Comparison of ENCODE assay signal across 22 cellular contexts in genomic region chr20:41079066-41079465, GRCh38. TPM values are rescaled to one million over a fixed set of nuclear protein-coding genes. Genes with fewer than 3 reads are reported as not detected.
A peak's percentile ranks its signal among the peaks of the same experiment; 100 is the strongest.
DNase-seq lines count a peak whose midpoint lies in the region; ATAC-seq and TF ChIP-seq lines count a peak whose summit lies in the region.
"Had no signal": no experiment of that assay in that cellular context is flagged by ENCODE, and none has a peak within 500 bp of the region (broad histone marks: within the 10 kb centered on the region; RNA-seq: fewer than 3 reads in every experiment).

No MANE protein-coding gene starts in this region.

- no peaks in the 10 kb centered on the region for H3K27me3 Mint-ChIP-seq in activated T-cell treated with anti-CD3 and anti-CD28 coated beads, Interleukin-2, amount 50 U/mL, for 24 hours
- no peaks in the 10 kb centered on the region for H3K27me3 Mint-ChIP-seq in activated T-helper 17 cell treated with anti-CD3 and anti-CD28 coated beads, Interleukin-2, amount 50 U/mL, for 72 hours
- no peaks in the 10 kb centered on the region for H3K27me3 Mint-ChIP-seq in neural progenitor cell (ENCODE audit: insufficient read depth, low read depth)
- H3K27me3 Mint-ChIP-seq: central memory CD8-positive, alpha-beta T cell had no signal

- H3K9me3 ChIP-seq in HCT116 (ENCODE audit: control insufficient read depth in 1 of 2, insufficient read depth in 1 of 2, low read depth in 1 of 2, low read length in 2 of 2) (no peaks in the 10 kb centered on the region), neural progenitor cell (ENCODE audit: low read depth) (no peaks in the 10 kb centered on the region)
- H3K9me3 ChIP-seq: SJSA1 had no signal

- CTCF ChIA-PET in HCT116 (lab: Charles Lee): interaction anchor here (0.8 to 2.2 kb wide), 3 partner anchors 10 to 88 kb away, joined by 3 to 17 read pairs (median 7); no protein-coding TSS in a partner anchor

- H2AFZ ChIP-seq in HCT116 (ENCODE audit: low read depth, low read length, poor library complexity, severe bottlenecking) (no peak overlapping the region), neural progenitor cell (replicated peaks) (no peak overlapping the region)

- no peaks in the 10 kb centered on the region for H3K9me3 Mint-ChIP-seq in activated T-cell treated with anti-CD3 and anti-CD28 coated beads, Interleukin-2, amount 50 U/mL, for 24 hours
- H3K9me3 Mint-ChIP-seq in activated T-helper 17 cell treated with anti-CD3 and anti-CD28 coated beads, Interleukin-2, amount 50 U/mL, for 72 hours: no peaks in the 10 kb centered on the region
- no peaks in the 10 kb centered on the region for H3K9me3 Mint-ChIP-seq in neural progenitor cell
- H3K9me3 Mint-ChIP-seq: central memory CD8-positive, alpha-beta T cell had no signal

- TF ChIP-seq RAD21 in HCT116 (IDR thresholded peaks at IDR 0.05; ENCODE audit: low read depth): no peak

- H4K20me1 ChIP-seq in HCT116 (ENCODE audit: insufficient read depth): peaks cover 11% of the 10 kb centered on the region; the same call in 1 of the 2 replicates
- H4K20me1 ChIP-seq in neural progenitor cell (ENCODE audit: low read depth): peaks cover 37% of the 10 kb centered on the region

- H3K36me3 ChIP-seq in HCT116 (ENCODE audit: control insufficient read depth in 1 of 2, insufficient read depth in 2 of 2, low read length in 2 of 2) (peaks cover 56 to 69% of the 10 kb centered on the region in 2 experiments), neural progenitor cell (peaks cover 46% of the 10 kb centered on the region)

- POLR2A ChIA-PET in HCT116 (lab: Charles Lee): no interaction called here

- no peak for TF ChIP-seq CTCF in HCT116 (IDR thresholded peaks at IDR 0.05 in 2 of 3, conservative IDR thresholded peaks at IDR 0.05 in 1 of 3; ENCODE audit: borderline replicate concordance in 1 of 3, insufficient read depth in 1 of 3, low read depth in 2 of 3, low read length in 2 of 3)
- TF ChIP-seq CTCF in neural progenitor cell (IDR thresholded peaks at IDR 0.05): no peak

- H3K4me1 ChIP-seq in HCT116 (ENCODE audit: control insufficient read depth in 1 of 2, insufficient read depth in 2 of 2, low read length in 2 of 2) (peaks cover 0 to 1% of the 10 kb centered on the region in 2 experiments; a peak in 1 of 4 replicates), neural progenitor cell (peaks cover 28% of the 10 kb centered on the region)

- no peak overlapping the region for H3K9ac ChIP-seq in HCT116 (ENCODE audit: low read length)
- H3K9ac ChIP-seq in neural progenitor cell: no peak overlapping the region

- H3K4me3 Mint-ChIP-seq in activated T-cell treated with anti-CD3 and anti-CD28 coated beads, Interleukin-2, amount 50 U/mL, for 24 hours: no peak overlapping the region
- H3K4me3 Mint-ChIP-seq in activated T-helper 17 cell treated with anti-CD3 and anti-CD28 coated beads, Interleukin-2, amount 50 U/mL, for 72 hours: no peak overlapping the region
- no peak overlapping the region for H3K4me3 Mint-ChIP-seq in neural progenitor cell
- H3K4me3 Mint-ChIP-seq: central memory CD8-positive, alpha-beta T cell had no signal

- H3K4me1 Mint-ChIP-seq in activated T-cell treated with anti-CD3 and anti-CD28 coated beads, Interleukin-2, amount 50 U/mL, for 24 hours (ENCODE audit: low read depth): peaks cover 67% of the 10 kb centered on the region
- peaks cover 43% of the 10 kb centered on the region for H3K4me1 Mint-ChIP-seq in activated T-helper 17 cell treated with anti-CD3 and anti-CD28 coated beads, Interleukin-2, amount 50 U/mL, for 72 hours
- H3K4me1 Mint-ChIP-seq in neural progenitor cell: peaks cover 8% of the 10 kb centered on the region

- H3F3A ChIP-seq in neural progenitor cell (ENCODE audit: low read depth): peaks cover 29% of the 10 kb centered on the region

- H3K4me2 ChIP-seq in HCT116 (ENCODE audit: low read length) (no peak overlapping the region), neural progenitor cell (peak overlapping the region; percentile 24)

- RAD21 ChIA-PET in HCT116 (lab: Charles Lee; ENCODE audit: low non-redundant PET in 1 of 2, low total read pairs in 2 of 2, uncharacterized antibody in 2 of 2, unreplicated experiment in 2 of 2): interaction anchor here (1.0 to 1.2 kb wide), 2 partner anchors 89 kb away, joined by 4 to 5 read pairs; no protein-coding TSS in a partner anchor

- no TSS peak for BruUV-seq in HCT116 (replicated peaks; lab: Mats Ljungman, UMichigan)

- H3K27me3 ChIP-seq in HCT116 (ENCODE audit: insufficient read depth, low read length) (no peaks in the 10 kb centered on the region), neural progenitor cell (no peaks in the 10 kb centered on the region)
- H3K27me3 ChIP-seq: SJSA1 had no signal

- H3K9me2 ChIP-seq in HCT116 (ENCODE audit: insufficient read depth): no peaks in the 10 kb centered on the region

- H3K36me3 Mint-ChIP-seq in activated T-cell treated with anti-CD3 and anti-CD28 coated beads, Interleukin-2, amount 50 U/mL, for 24 hours (ENCODE audit: low read depth): peaks cover 86% of the 10 kb centered on the region
- peaks cover 95% of the 10 kb centered on the region for H3K36me3 Mint-ChIP-seq in activated T-helper 17 cell treated with anti-CD3 and anti-CD28 coated beads, Interleukin-2, amount 50 U/mL, for 72 hours (ENCODE audit: low read depth)
- peaks cover 26% of the 10 kb centered on the region for H3K36me3 Mint-ChIP-seq in neural progenitor cell

- intact Hi-C loops in HCT116 (cut with micrococcal nuclease): loop anchor here (5.0 kb wide), 1 partner anchor 112 kb away; no protein-coding TSS in a partner anchor

- H3K27ac ChIP-seq in HCT116 (ENCODE audit: low read depth, low read length) (no peak overlapping the region), neural progenitor cell (peak overlapping the region; percentile 19)
- H3K27ac ChIP-seq: HL-60, SJSA1 had no signal

- H3K79me2 ChIP-seq in HCT116 (ENCODE audit: insufficient read depth, low read length) (peaks cover 83% of the 10 kb centered on the region), neural progenitor cell (ENCODE audit: low read depth) (peaks cover 63% of the 10 kb centered on the region)

- ATAC-seq in HCT116 (no peak), HG03175 (IDR thresholded peaks at IDR 0.05; ENCODE audit: unreplicated experiment) (no peak)
- no peak for ATAC-seq in activated T-helper 17 cell treated with anti-CD3 and anti-CD28 coated beads, Interleukin-2, amount 50 U/mL, for 72 hours (replicated peaks)

- DNase-seq in activated T-cell treated with anti-CD3 and anti-CD28 coated beads, Interleukin-2, amount 50 U/mL, for 24 hours: no peak
- DNase-seq in activated T-cell treated with anti-CD3 and anti-CD28 coated beads, Interleukin-2, amount 50 U/mL, for 1 hour: no peak
- DNase-seq in HCT116 (ENCODE audit: low read depth, low spot score): no peak
- DNase-seq in neural progenitor cell (ENCODE audit: low spot score): peak; percentile 54
- DNase-seq in AG08396 (ENCODE audit: low spot score): no peak
- DNase-seq in epidermal melanocyte (ENCODE audit: insufficient read length, low spot score): no peak
- DNase-seq: activated CD4-positive, CD25-positive, alpha-beta regulatory T cell; activated gamma-delta T cell; amygdala; C1 segment of cervical spinal cord; hypothalamus; islet precursor cell; NCI-H146; NCI-H2171 treated with DMSO at 0.1 percent for 48 hours; stimulated activated CD4-positive, alpha-beta T cell treated with anti-CD3 and anti-CD28 coated beads, Interleukin-15, amount 100 ng/mL, for 24 hours; T-helper 9 cell had no signal

- H3K27ac Mint-ChIP-seq in activated T-cell treated with anti-CD3 and anti-CD28 coated beads, Interleukin-2, amount 50 U/mL, for 24 hours: peak overlapping the region; percentile 71
- H3K27ac Mint-ChIP-seq in activated T-helper 17 cell treated with anti-CD3 and anti-CD28 coated beads, Interleukin-2, amount 50 U/mL, for 72 hours: peak overlapping the region; percentile 79
- H3K27ac Mint-ChIP-seq in neural progenitor cell: no peak overlapping the region

- H3K4me3 ChIP-seq in HCT116 (replicated peaks in 1 of 2; ENCODE audit: low read depth in 1 of 2, low read length in 2 of 2): no peak overlapping the region
- no peak overlapping the region for H3K4me3 ChIP-seq in neural progenitor cell
- H3K4me3 ChIP-seq: lung, SJSA1 had no signal

- TF ChIP-seq POLR2A in HCT116 (IDR thresholded peaks at IDR 0.05; ENCODE audit: borderline replicate concordance, extremely low read depth, insufficient read depth, insufficient read length): no peak

TF ChIP-seq in HCT116, 20 proteins besides CTCF, POLR2A, EP300 and RAD21 (continues in another document):
- TF ChIP-seq REST (IDR thresholded peaks at IDR 0.05; ENCODE audit: low read depth) (no peak), EZH2phosphoT487 (IDR thresholded peaks at IDR 0.05; ENCODE audit: borderline replicate concordance) (no peak), SRF (IDR thresholded peaks at IDR 0.05; ENCODE audit: low read depth) (no peak)

RNA-seq across cellular contexts. Expression of gene TOP1, which starts 50.4 kb away (rescaled TPM):
- total RNA-seq in HCT116 (2021; ENCODE audit: unreplicated experiment) (190 TPM), neural progenitor cell (ENCODE audit: low replicate concordance) (31.6 and 58.9 TPM in 2 replicates)
- 78.3 and 101 TPM in 2 replicates for polyA plus RNA-seq in HCT116 (2012)
- 10 to 100 TPM; 62.4 to 82.8 TPM for total RNA-seq in activated T-helper 17 cell treated with anti-CD3 and anti-CD28 coated beads, Interleukin-2, amount 50 U/mL, for 72 hours

RNA-seq across cellular contexts. Expression of gene PLCG1, which starts 58.3 kb away (rescaled TPM):
- 45.6 TPM for total RNA-seq in HCT116 (2021; ENCODE audit: unreplicated experiment)
- 28.5 and 41.7 TPM in 2 replicates for polyA plus RNA-seq in HCT116 (2012)
- total RNA-seq in activated T-helper 17 cell treated with anti-CD3 and anti-CD28 coated beads, Interleukin-2, amount 50 U/mL, for 72 hours: 100 to 1,000 TPM; 184 to 628 TPM
- 146 and 265 TPM in 2 replicates for total RNA-seq in neural progenitor cell (ENCODE audit: low replicate concordance)
